In genomic region chr6:12608016-12608860, GRCh38 we compare ENCODE assay signal across 9 cellular contexts.
DNase-seq lines count a peak whose midpoint lies in the region; ATAC-seq and TF ChIP-seq lines count a peak whose summit lies in the region.
"Had no signal": no experiment of that assay in that cellular context is flagged by ENCODE, and none has a peak within 500 bp of the region (broad histone marks: within the 10 kb centered on the region; RNA-seq: fewer than 3 reads in every experiment).

No MANE protein-coding gene starts in this region.

- H3K4me3 ChIP-seq in Karpas-422 (ENCODE audit: low read length): 0 out of 2 replicates have a peak overlapping the region, but pooled peaks have one; percentile 21
- no peak overlapping the region for H3K4me3 ChIP-seq in CD8-positive, alpha-beta memory T cell (ENCODE audit: low read length)
- no peak overlapping the region for H3K4me3 ChIP-seq in effector memory CD4-positive, alpha-beta T cell (ENCODE audit: insufficient read depth, low read depth, low read length, poor library complexity, severe bottlenecking)
- H3K4me3 ChIP-seq: skin epidermis had no signal

- no peak overlapping the region for H2AFZ ChIP-seq in Karpas-422 (ENCODE audit: low read length)

- no peaks in the 10 kb centered on the region for H3K36me3 Mint-ChIP-seq in CD8-positive, alpha-beta memory T cell

- peaks cover 0 to 2% (median 0%) of the 10 kb centered on the region in 3 donors for H3K4me1 Mint-ChIP-seq in CD8-positive, alpha-beta memory T cell

- H3K4me3 Mint-ChIP-seq in CD8-positive, alpha-beta memory T cell: no peak overlapping the region

- no peaks in the 10 kb centered on the region for H4K20me1 ChIP-seq in Karpas-422 (ENCODE audit: insufficient read depth, low read depth, low read length)

- H3K79me2 ChIP-seq in Karpas-422 (ENCODE audit: low read length): no peaks in the 10 kb centered on the region

- no peak overlapping the region for H3K27ac Mint-ChIP-seq in CD8-positive, alpha-beta memory T cell

- peak overlapping the region; percentile 27 for H3K4me2 ChIP-seq in Karpas-422 (ENCODE audit: low read depth, low read length, poor library complexity, severe bottlenecking)

- no peak overlapping the region for H3K9ac ChIP-seq in Karpas-422 (ENCODE audit: low read length)

- CTCF ChIA-PET in GM10248 (lab: Yijun Ruan, JAX): interaction anchor here (0.8 to 12.0 kb wide), 12 partner anchors 10 to 1023 kb away, joined by 3 to 126 read pairs (median 4); partner anchors contain the start of gene EDN1
- CTCF ChIA-PET in CD8-positive, alpha-beta memory T cell (lab: Charles Lee): no interaction called here

- H3K9me3 ChIP-seq in Karpas-422 (ENCODE audit: low read length): no peaks in the 10 kb centered on the region
- no peaks in the 10 kb centered on the region for H3K9me3 ChIP-seq in CD8-positive, alpha-beta memory T cell (ENCODE audit: low read length)
- H3K9me3 ChIP-seq in effector memory CD4-positive, alpha-beta T cell (ENCODE audit: control insufficient read depth, low read length): no peaks in the 10 kb centered on the region

- H3K36me3 ChIP-seq in Karpas-422 (ENCODE audit: insufficient read depth, low read length): no peaks in the 10 kb centered on the region
- H3K36me3 ChIP-seq in CD8-positive, alpha-beta memory T cell (ENCODE audit: insufficient read depth, low read length): no peaks in the 10 kb centered on the region
- no peaks in the 10 kb centered on the region for H3K36me3 ChIP-seq in effector memory CD4-positive, alpha-beta T cell (ENCODE audit: control insufficient read depth, insufficient read depth, low read length)

- peak; percentile 61 for DNase-seq in GM10248 (ENCODE audit: extremely low spot score)
- no peak for DNase-seq in Karpas-422
- peak; percentile 12 for DNase-seq in germinal center (ENCODE audit: low spot score)
- DNase-seq in CD8-positive, alpha-beta memory T cell: no peak
- DNase-seq in effector memory CD4-positive, alpha-beta T cell: no peak
- no peak for DNase-seq in NCI-H1048 (lab: John Stamatoyannopoulos, UW)
- no peak for DNase-seq in GDM1 (lab: John Stamatoyannopoulos, UW)

- POLR2A ChIA-PET in GM10248 (lab: Yijun Ruan, JAX): no interaction called here
- POLR2A ChIA-PET in CD8-positive, alpha-beta memory T cell (lab: Charles Lee): no interaction called here

- H3K9me2 ChIP-seq in Karpas-422 (replicated peaks; ENCODE audit: insufficient read depth, low read length): no peaks in the 10 kb centered on the region

- peaks cover 0 to 8% of the 10 kb centered on the region in 2 donors for H3K27me3 Mint-ChIP-seq in CD8-positive, alpha-beta memory T cell

- no peaks in the 10 kb centered on the region for H3K9me3 Mint-ChIP-seq in CD8-positive, alpha-beta memory T cell

- TF ChIP-seq CTCF in GM10248 (IDR thresholded peaks at IDR 0.05; ENCODE audit: control extremely low read depth, extremely low read depth, low read depth, missing control alignments): no peak

- H3K4me1 ChIP-seq in Karpas-422 (ENCODE audit: low read length): peaks cover 8% of the 10 kb centered on the region
- no peaks in the 10 kb centered on the region for H3K4me1 ChIP-seq in CD8-positive, alpha-beta memory T cell (ENCODE audit: insufficient read depth, low read length)
- no peaks in the 10 kb centered on the region for H3K4me1 ChIP-seq in effector memory CD4-positive, alpha-beta T cell (ENCODE audit: control insufficient read depth, insufficient read depth, low read length, poor library complexity, severe bottlenecking)

- H3K27ac ChIP-seq in Karpas-422 (ENCODE audit: low read length): no peak overlapping the region
- H3K27ac ChIP-seq in CD8-positive, alpha-beta memory T cell (ENCODE audit: low read depth, low read length): no peak overlapping the region
- H3K27ac ChIP-seq in effector memory CD4-positive, alpha-beta T cell (ENCODE audit: insufficient read depth, low read length, poor library complexity, severe bottlenecking): no peak overlapping the region
- H3K27ac ChIP-seq: skin epidermis had no signal

- H3K27me3 ChIP-seq in Karpas-422 (ENCODE audit: low read length): no peaks in the 10 kb centered on the region
- no peaks in the 10 kb centered on the region for H3K27me3 ChIP-seq in CD8-positive, alpha-beta memory T cell (ENCODE audit: insufficient read depth, low read length, poor library complexity, severe bottlenecking)
- no peaks in the 10 kb centered on the region for H3K27me3 ChIP-seq in effector memory CD4-positive, alpha-beta T cell (replicated peaks; ENCODE audit: control insufficient read depth, insufficient read depth, low read length, poor library complexity, severe bottlenecking)

- peak; percentile 82 for ATAC-seq in GM21786 (IDR thresholded peaks at IDR 0.05; ENCODE audit: unreplicated experiment)

Comparison
In these comparisons a context has a peak if more than half of its experiments do, and no peak if none do; other contexts are left out.
1. DNase-seq: peak in GM10248 (single experiment) and germinal center (single experiment); none in Karpas-422 (single experiment), CD8-positive, alpha-beta memory T cell (0 of 5), effector memory CD4-positive, alpha-beta T cell (0 of 3), NCI-H1048 (single experiment) and GDM1 (single experiment).